ENCODE assay signal across 8 cellular contexts in genomic region chr9:134136117-134136996, GRCh38. TPM values are rescaled to one million over a fixed set of nuclear protein-coding genes. Genes with fewer than 3 reads are reported as not detected.
DNase-seq lines count a peak whose midpoint lies in the region; ATAC-seq, FAIRE-seq and TF ChIP-seq lines count a peak whose summit lies in the region.

No MANE protein-coding gene starts in this region.

- H3K9me3 Mint-ChIP-seq in activated CD4-positive, alpha-beta T cell treated with anti-CD3 and anti-CD28 coated beads, Interleukin-2, amount 10 ng/mL, durations not matched to agents 24 days and 14 days, result no peaks in the 10 kb centered on the region
- no peaks in the 10 kb centered on the region for H3K9me3 Mint-ChIP-seq in neural progenitor cell

- no peak for TF ChIP-seq CTCF in AG04449 (IDR thresholded peaks at IDR 0.05; ENCODE audit: insufficient read depth, low read length, missing control alignments)
- no peak for TF ChIP-seq CTCF in esophagus squamous epithelium (IDR thresholded peaks at IDR 0.05)
- no peak for TF ChIP-seq CTCF in neural progenitor cell (IDR thresholded peaks at IDR 0.05)

- H3K27ac Mint-ChIP-seq in activated CD4-positive, alpha-beta T cell treated with anti-CD3 and anti-CD28 coated beads, Interleukin-2, amount 10 ng/mL, durations not matched to agents 24 days and 14 days, result peak overlapping the region; percentile 91
- H3K27ac Mint-ChIP-seq in neural progenitor cell, result peak overlapping the region; percentile 69

- peak overlapping the region; percentile 68 for H3K9ac ChIP-seq in neural progenitor cell

- H3K4me1 ChIP-seq in esophagus squamous epithelium (peaks cover 34 to 71% (median 36%) of the 10 kb centered on the region in 3 donors), neural progenitor cell (peaks cover 40% of the 10 kb centered on the region)

- peaks cover 52% of the 10 kb centered on the region for H3K79me2 ChIP-seq in neural progenitor cell (ENCODE audit: low read depth)

- H3K4me1 Mint-ChIP-seq in activated CD4-positive, alpha-beta T cell treated with anti-CD3 and anti-CD28 coated beads, Interleukin-2, amount 10 ng/mL, durations not matched to agents 24 days and 14 days, result peaks cover 29% of the 10 kb centered on the region
- H3K4me1 Mint-ChIP-seq in neural progenitor cell, result peaks cover 38% of the 10 kb centered on the region

- peaks cover 30% of the 10 kb centered on the region for H3K36me3 Mint-ChIP-seq in activated CD4-positive, alpha-beta T cell treated with anti-CD3 and anti-CD28 coated beads, Interleukin-2, amount 10 ng/mL, durations not matched to agents 24 days and 14 days (ENCODE audit: low read depth)
- H3K36me3 Mint-ChIP-seq in neural progenitor cell, result peaks cover 11% of the 10 kb centered on the region

- H3K27me3 Mint-ChIP-seq in activated CD4-positive, alpha-beta T cell treated with anti-CD3 and anti-CD28 coated beads, Interleukin-2, amount 10 ng/mL, durations not matched to agents 24 days and 14 days, result no peaks in the 10 kb centered on the region
- H3K27me3 Mint-ChIP-seq in neural progenitor cell (ENCODE audit: insufficient read depth, low read depth), result peaks cover 3% of the 10 kb centered on the region

- POLR2A ChIA-PET in AG04449 (lab: Yijun Ruan, JAX), result interaction anchor here (0.9 kb wide), 1 partner anchor 230 kb away, joined by 4 read pairs; no protein-coding TSS in a partner anchor

- peak; percentile 41 for FAIRE-seq in GM18507 (lab: Jason Lieb, UNC)

- peaks cover 49% of the 10 kb centered on the region for H4K20me1 ChIP-seq in neural progenitor cell (ENCODE audit: low read depth)

- no peak overlapping the region for H2AFZ ChIP-seq in neural progenitor cell (replicated peaks)

- 0% methylated on average over 10 to 11 of the region's 93 CpGs for WGBS in esophagus squamous epithelium, 2 donors

- peak in 1 of 4 donors; percentile 26 for TF ChIP-seq POLR2A in esophagus squamous epithelium (IDR thresholded peaks at IDR 0.05)

- H3K9me3 ChIP-seq in esophagus squamous epithelium (no peaks in the 10 kb centered on the region), neural progenitor cell (ENCODE audit: low read depth) (no peaks in the 10 kb centered on the region)

- H3F3A ChIP-seq in neural progenitor cell (ENCODE audit: low read depth), result peaks cover 16% of the 10 kb centered on the region

- peak overlapping the region; percentile 96 for H3K4me3 Mint-ChIP-seq in activated CD4-positive, alpha-beta T cell treated with anti-CD3 and anti-CD28 coated beads, Interleukin-2, amount 10 ng/mL, durations not matched to agents 24 days and 14 days
- peak overlapping the region; percentile 95 for H3K4me3 Mint-ChIP-seq in neural progenitor cell

- ATAC-seq in HG03139 (IDR thresholded peaks at IDR 0.05; ENCODE audit: unreplicated experiment), result peak; percentile 15

- H3K4me2 ChIP-seq in neural progenitor cell, result peak overlapping the region; percentile 96

- H3K36me3 ChIP-seq in esophagus squamous epithelium (peaks cover 0 to 18% (median 7%) of the 10 kb centered on the region in 3 donors), neural progenitor cell (no peaks in the 10 kb centered on the region)

- H3K27me3 ChIP-seq in esophagus squamous epithelium, result no peaks in the 10 kb centered on the region
- H3K27me3 ChIP-seq in neural progenitor cell, result no peaks in the 10 kb centered on the region

- CTCF ChIA-PET in AG04449 (lab: Yijun Ruan, JAX), result interaction anchor here (0.6 to 1.3 kb wide), 3 partner anchors 11 to 354 kb away, joined by 3 to 4 read pairs (median 3); no protein-coding TSS in a partner anchor

- H3K4me3 ChIP-seq in AG04449 (ENCODE audit: low read depth, low read length) (peak overlapping the region; percentile 90), esophagus squamous epithelium (peak overlapping the region; percentile 68 to 89 (median 82)), neural progenitor cell (peak overlapping the region; percentile 96)

- no peak for DNase-seq in AG04449 (ENCODE audit: low read depth, low spot score)
- no peak for DNase-seq in GM18507 (ENCODE audit: extremely low spot score, insufficient read length, low read depth)
- DNase-seq in activated CD4-positive, alpha-beta T cell treated with anti-CD3 and anti-CD28 coated beads, Interleukin-2, amount 10 ng/mL, durations not matched to agents 24 days and 14 days, result peak; percentile 74
- no peak for DNase-seq in esophagus squamous epithelium (lab: John Stamatoyannopoulos, UW)
- DNase-seq in neural progenitor cell (ENCODE audit: low spot score), result peak; percentile 63
- no peak for DNase-seq in activated gamma-delta T cell treated with Interleukin-2 at 50 U/mL for 16 hours
- no peak for DNase-seq in pons (ENCODE audit: low spot score)

- intact Hi-C loops in activated CD4-positive, alpha-beta T cell treated with anti-CD3 and anti-CD28 coated beads, Interleukin-2, amount 10 ng/mL, durations not matched to agents 24 days and 14 days (cut with micrococcal nuclease), result loop anchor here (5.0 kb wide), 1 partner anchor 109 kb away; the partner anchor contains the start of gene BRD3OS
- intact Hi-C loops in esophagus squamous epithelium (cut with DNase I), result no loop called here

- H3K27ac ChIP-seq in esophagus squamous epithelium (peak overlapping the region; percentile 78 to 92 (median 90)), neural progenitor cell (no peak overlapping the region)

RNA-seq across cellular contexts. Expression of gene WDR5, which starts 0.5 kb away (rescaled TPM):
- total RNA-seq in activated CD4-positive, alpha-beta T cell treated with anti-CD3 and anti-CD28 coated beads, Interleukin-2, amount 10 ng/mL, durations not matched to agents 24 days and 14 days, result 71.2 TPM in 2 replicates
- 10 to 100 TPM; 15.4 to 26.8 (median 23.1) TPM for total RNA-seq in esophagus squamous epithelium
- total RNA-seq in neural progenitor cell (ENCODE audit: low replicate concordance), result 26.7 and 48.7 TPM in 2 replicates

RNA-seq across cellular contexts. Expression of gene RNU6ATAC, which starts 28.0 kb away (rescaled TPM):
- 16.3 and 40.4 TPM in 2 replicates for total RNA-seq in activated CD4-positive, alpha-beta T cell treated with anti-CD3 and anti-CD28 coated beads, Interleukin-2, amount 10 ng/mL, durations not matched to agents 24 days and 14 days
- total RNA-seq in esophagus squamous epithelium (not detected), neural progenitor cell (ENCODE audit: low replicate concordance) (not detected in 2 replicates)

Comparison
In these comparisons a context has a peak if more than half of its experiments do, and no peak if none do; other contexts are left out.
1. DNase-seq: peak in activated CD4-positive, alpha-beta T cell treated with anti-CD3 and anti-CD28 coated beads, Interleukin-2, amount 10 ng/mL, durations not matched to agents 24 days and 14 days (single experiment) and neural progenitor cell (single experiment); none in AG04449 (single experiment), GM18507 (single experiment), esophagus squamous epithelium (single experiment), activated gamma-delta T cell treated with Interleukin-2 at 50 U/mL for 16 hours (single experiment) and pons (single experiment).
2. RNA of gene RNU6ATAC, which starts 28.0 kb away (total RNA-seq): 16.3 to 40.4 TPM in activated CD4-positive, alpha-beta T cell treated with anti-CD3 and anti-CD28 coated beads, Interleukin-2, amount 10 ng/mL, durations not matched to agents 24 days and 14 days; not detected in esophagus squamous epithelium and not detected in neural progenitor cell; every median in the first group is over 10 times any median in the second.
3. Peak in every context shown above with its lines, with median percentiles within 50 percentile points of each other: H3K4me3 ChIP-seq.